In the genomic region with DNA sequence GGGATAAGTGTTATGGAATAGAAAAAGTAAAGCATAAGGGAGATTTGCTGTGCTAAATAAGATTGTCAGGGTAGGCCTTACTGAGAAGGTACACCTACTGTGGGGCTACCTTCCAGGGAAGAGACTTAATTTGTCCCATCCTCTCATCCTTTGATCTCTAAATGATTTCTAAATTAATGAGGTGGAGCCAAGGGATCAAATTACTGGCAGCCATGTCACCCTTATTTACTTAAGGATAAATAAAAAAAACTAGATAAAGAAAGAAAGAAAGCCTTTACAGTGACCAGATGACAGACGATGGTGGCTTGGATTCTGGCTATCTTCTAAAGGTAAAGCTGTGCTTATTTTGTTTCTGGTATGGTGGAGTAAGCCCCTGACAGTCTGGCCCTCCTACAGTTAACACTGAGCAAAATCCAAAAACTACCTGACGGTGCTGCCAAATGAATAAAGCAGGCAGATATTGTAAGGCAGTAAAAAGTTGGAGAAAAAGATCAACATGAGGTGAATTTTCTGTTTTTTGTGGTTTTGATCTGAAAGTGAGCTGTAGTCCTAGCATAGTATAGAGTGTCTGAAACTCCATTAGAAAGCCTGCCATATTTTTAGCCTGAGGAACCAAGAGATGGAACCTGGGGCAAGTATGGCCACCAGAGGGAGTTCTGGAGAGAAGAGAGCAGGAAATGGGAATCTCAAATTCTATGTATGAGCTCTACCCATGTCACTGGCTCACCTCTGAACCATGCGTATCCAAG, we compare ENCODE assay signal across 8 cellular contexts.
DNase-seq lines count a peak whose midpoint lies in the region; ATAC-seq, FAIRE-seq and TF ChIP-seq lines count a peak whose summit lies in the region.

No MANE protein-coding gene starts in this region.

- H3K9me1 ChIP-seq in K562 (ENCODE audit: control insufficient read depth, insufficient read depth, low read length), result no peaks in the 10 kb centered on the region

- no peak for TF ChIP-seq EP300 in K562 (IDR thresholded peaks at IDR 0.05; ENCODE audit: low read length)

- intact Hi-C loops in K562 (cut with micrococcal nuclease), result loop anchor here (5.0 kb wide), 1 partner anchor 272 kb away; no protein-coding TSS in a partner anchor
- intact Hi-C loops in thyroid gland (cut with DNase I), result no loop called here

- H3K4me1 ChIP-seq in K562 (replicated peaks in 1 of 2; ENCODE audit: control insufficient read depth in 2 of 2, insufficient read depth in 2 of 2, low read length in 2 of 2) (no peaks in the 10 kb centered on the region), thyroid gland (no peaks in the 10 kb centered on the region)

- TF ChIP-seq CTCF in K562 (IDR thresholded peaks at IDR 0.05 in 2 of 3, conservative IDR thresholded peaks at IDR 0.05 in 1 of 3; ENCODE audit: insufficient read depth in 2 of 3, low read depth in 1 of 3, low read length in 3 of 3), result peak; percentile 49 to 60 (median 56); a peak in 5 of 6 replicates
- peak in 4 of 6 experiments; percentile 46 to 66 (median 52) for TF ChIP-seq CTCF in thyroid gland (IDR thresholded peaks at IDR 0.05)

- 3% methylated on average over 3 of the region's 3 CpGs for WGBS in K562 (ENCODE audit: insufficient coverage, low coverage, missing lambda C conversion rate)
- 62 to 69% methylated on average over 3 of the region's 3 CpGs for WGBS in thyroid gland, 2 donors

- H3K27me3 ChIP-seq in K562 (ENCODE audit: control insufficient read depth in 2 of 2, insufficient read depth in 2 of 2, low read length in 2 of 2) (no peaks in the 10 kb centered on the region), thyroid gland (no peaks in the 10 kb centered on the region)

- H3K9ac ChIP-seq in K562 (ENCODE audit: insufficient read depth in 1 of 2, low read depth in 2 of 2, low read length in 2 of 2), result no peak overlapping the region

- no peak overlapping the region for H2AFZ ChIP-seq in K562 (ENCODE audit: low read depth, low read length)

- no peaks in the 10 kb centered on the region for H4K20me1 ChIP-seq in K562 (replicated peaks; ENCODE audit: control insufficient read depth, insufficient read depth, low read length)

- BruUV-seq in K562 (replicated peaks; lab: Mats Ljungman, UMichigan), result no TSS peak

- peak; percentile 43 for DNase-seq in AG08396 (ENCODE audit: low spot score)
- peak; percentile 12 for DNase-seq in GM04503 (ENCODE audit: low read depth)
- peak; percentile 65 for DNase-seq in NCI-H2227 (lab: John Stamatoyannopoulos, UW; ENCODE audit: unreplicated experiment)
- peak; percentile 23 to 41 (median 25) for DNase-seq in K562 (ENCODE audit: extremely low read depth in 1 of 4, low spot score in 3 of 4)
- DNase-seq in thyroid gland, result peak; percentile 43 to 49
- no peak for DNase-seq in activated effector memory CD4-positive, alpha-beta T cell treated with anti-CD3 and anti-CD28 coated beads, Interleukin-2, amount 50 U/mL, for 16 hours

- CTCF ChIA-PET in K562 (lab: Yijun Ruan, JAX; ENCODE audit: low intra/inter-chr PET ratio), result interaction anchor here (0.7 kb wide), 1 partner anchor 272 kb away, joined by 5 read pairs; no protein-coding TSS in a partner anchor

- peak; percentile 86 for ATAC-seq in K562
- no peak for ATAC-seq in HG03565 (IDR thresholded peaks at IDR 0.05; ENCODE audit: unreplicated experiment)

- TF ChIP-seq POLR2A in K562 (conservative IDR thresholded peaks at IDR 0.05) (no peak), thyroid gland (IDR thresholded peaks at IDR 0.05) (no peak)

- TF ChIP-seq RAD21 in K562 (CRISPR knock-in tag; conservative IDR thresholded peaks at IDR 0.05 in 1 of 2, IDR thresholded peaks at IDR 0.05 in 1 of 2), result peak in 1 of 2 experiments; percentile 49; a peak in 2 of 4 replicates

- no peaks in the 10 kb centered on the region for H3K79me2 ChIP-seq in K562 (ENCODE audit: control insufficient read depth, insufficient read depth, low read length)

- H3K9me3 ChIP-seq in K562 (replicated peaks; ENCODE audit: control insufficient read depth, insufficient read depth, low read depth, low read length) (no peaks in the 10 kb centered on the region), thyroid gland (no peaks in the 10 kb centered on the region)

- POLR2A ChIA-PET in K562 (lab: Yijun Ruan, JAX), result no interaction called here

- H3K36me3 ChIP-seq in K562 (ENCODE audit: control insufficient read depth, insufficient read depth, low read length) (no peaks in the 10 kb centered on the region), thyroid gland (no peaks in the 10 kb centered on the region)

- peak; percentile 48 for FAIRE-seq in K562 (lab: Jason Lieb, UNC)
- FAIRE-seq in islet of Langerhans (lab: Jason Lieb, UNC), result peak; percentile 72

- no peak overlapping the region for H3K4me2 ChIP-seq in K562 (ENCODE audit: insufficient read depth, low read length)

- H3K4me3 ChIP-seq in K562 (no peak overlapping the region), thyroid gland (replicated peaks in 1 of 3) (no peak overlapping the region)

- in situ Hi-C loops in K562 (cut with MboI), result loop anchor here (10.0 kb wide), 1 partner anchor 275 kb away; no protein-coding TSS in a partner anchor

- H3K27ac ChIP-seq in K562 (ENCODE audit: extremely low read depth, low read depth, low read length), result no peak overlapping the region
- no peak overlapping the region for H3K27ac ChIP-seq in thyroid gland

TF ChIP-seq in K562, 482 proteins besides CTCF, POLR2A, EP300 and RAD21 (continues in another document):
- TF ChIP-seq NR1H2 (CRISPR knock-in tag; IDR thresholded peaks at IDR 0.05) (no peak), MCM7 (IDR thresholded peaks at IDR 0.05) (no peak), POLR2AphosphoS2 (IDR thresholded peaks at IDR 0.05; ENCODE audit: low read length) (no peak), PRDM10 (IDR thresholded peaks at IDR 0.05; ENCODE audit: partially characterized antibody) (no peak)
